ENCODE assay signal across 8 cellular contexts in genomic region chrX:103586659-103587058, GRCh38. TPM values are rescaled to one million over a fixed set of nuclear protein-coding genes. Genes with fewer than 3 reads are reported as not detected.
A peak's percentile ranks its signal among the peaks of the same experiment; 100 is the strongest.
DNase-seq lines count a peak whose midpoint lies in the region; ATAC-seq and TF ChIP-seq lines count a peak whose summit lies in the region.

No MANE protein-coding gene starts in this region.

- H3K27me3 Mint-ChIP-seq in neural crest cell (ENCODE audit: low read depth) = peaks cover 2% of the 10 kb centered on the region

- no peak overlapping the region for H3K27ac Mint-ChIP-seq in neural crest cell (ENCODE audit: unreplicated experiment)

- no peak for TF ChIP-seq CTCF in AG04450 (IDR thresholded peaks at IDR 0.05; ENCODE audit: low read depth, low read length)
- TF ChIP-seq CTCF in neural crest cell (conservative IDR thresholded peaks at IDR 0.05) = no peak

- CTCF ChIA-PET in AG04450 (lab: Charles Lee) = no interaction called here

- H3K9me3 Mint-ChIP-seq in neural crest cell = peaks cover 7% of the 10 kb centered on the region

- no peak for ATAC-seq in GM19351 (IDR thresholded peaks at IDR 0.05; ENCODE audit: unreplicated experiment)

- H3K4me1 Mint-ChIP-seq in neural crest cell = peaks cover 14% of the 10 kb centered on the region

- H3K27me3 ChIP-seq in AG04450 (ENCODE audit: control insufficient read depth, insufficient read depth, low read length) (no peaks in the 10 kb centered on the region), Karpas-422 (ENCODE audit: low read length) (no peaks in the 10 kb centered on the region), duodenal mucosa (ENCODE audit: control insufficient read depth in 1 of 2, insufficient read depth in 2 of 2, low read length in 2 of 2) (no peaks in the 10 kb centered on the region)

- H3K9me2 ChIP-seq in Karpas-422 (replicated peaks; ENCODE audit: insufficient read depth, low read length) = no peaks in the 10 kb centered on the region

- H3K4me3 ChIP-seq in AG04450 (ENCODE audit: low read depth, low read length) (peak overlapping the region; percentile 79), Karpas-422 (ENCODE audit: low read length) (peak overlapping the region; percentile 78; the same call in 1 of the 2 replicates), duodenal mucosa (ENCODE audit: low read depth in 1 of 2, low read length in 2 of 2) (peak overlapping the region; percentile 69 to 93)

- H4K20me1 ChIP-seq in Karpas-422 (ENCODE audit: insufficient read depth, low read depth, low read length) = no peaks in the 10 kb centered on the region

- H3K36me3 ChIP-seq in Karpas-422 (ENCODE audit: insufficient read depth, low read length) (no peaks in the 10 kb centered on the region; the same call in 1 of the 2 replicates), duodenal mucosa (ENCODE audit: control insufficient read depth in 1 of 2, insufficient read depth in 2 of 2, low read length in 2 of 2) (no peaks in the 10 kb centered on the region)

- H3K27ac ChIP-seq in AG04450 (ENCODE audit: low read depth, low read length) (no peak overlapping the region), Karpas-422 (ENCODE audit: low read length) (no peak overlapping the region), duodenal mucosa (ENCODE audit: low read depth, low read length) (no peak overlapping the region)

- H3K4me1 ChIP-seq in Karpas-422 (ENCODE audit: low read length) = peaks cover 12% of the 10 kb centered on the region
- H3K4me1 ChIP-seq in duodenal mucosa (ENCODE audit: control insufficient read depth in 1 of 2, insufficient read depth in 2 of 2, low read length in 2 of 2) = peaks cover 0 to 3% of the 10 kb centered on the region in 2 donors

- peaks cover 11% of the 10 kb centered on the region for H3K79me2 ChIP-seq in Karpas-422 (ENCODE audit: low read length)

- no peak for DNase-seq in AG04450 (ENCODE audit: low read depth, low spot score)
- no peak for DNase-seq in Karpas-422
- no peak for DNase-seq in neural crest cell (ENCODE audit: low read depth, low spot score)
- no peak for DNase-seq in SW 1271 (lab: John Stamatoyannopoulos, UW)
- no peak for DNase-seq in NCI-H1436 treated with DMSO at 0.1 percent for 48 hours (lab: John Stamatoyannopoulos, UW)
- no peak for DNase-seq in epidermal melanocyte (ENCODE audit: insufficient read length, low spot score)

- H3K9ac ChIP-seq in Karpas-422 (ENCODE audit: low read length) (peak overlapping the region; percentile 79; the same call in 1 of the 2 replicates), duodenal mucosa (ENCODE audit: low read depth in 1 of 2, low read length in 2 of 2) (peak overlapping the region in 1 of 2 donors; percentile 84)

- peak overlapping the region; percentile 93 for H3K4me3 Mint-ChIP-seq in neural crest cell

- H3K4me2 ChIP-seq in Karpas-422 (ENCODE audit: low read depth, low read length, poor library complexity, severe bottlenecking) = peak overlapping the region; percentile 77

- no peak overlapping the region for H2AFZ ChIP-seq in Karpas-422 (ENCODE audit: low read length)

- peaks cover 6% of the 10 kb centered on the region for H3K36me3 Mint-ChIP-seq in neural crest cell (ENCODE audit: low read depth)

- POLR2A ChIA-PET in AG04450 (lab: Yijun Ruan, JAX) = no interaction called here

- H3K9me3 ChIP-seq in AG04450 (ENCODE audit: control insufficient read depth, insufficient read depth, low read length) = no peaks in the 10 kb centered on the region
- no peaks in the 10 kb centered on the region for H3K9me3 ChIP-seq in Karpas-422 (ENCODE audit: low read length)
- H3K9me3 ChIP-seq in duodenal mucosa (ENCODE audit: control insufficient read depth in 1 of 2, low read length in 2 of 2) = no peaks in the 10 kb centered on the region

RNA-seq across cellular contexts. Expression of gene TCEAL4, which starts 1.3 kb away (rescaled TPM):
- 36.2 and 43.9 TPM in 2 replicates for polyA plus RNA-seq in AG04450 (2011; rRNA removed)
- polyA minus RNA-seq in AG04450 (2011; rRNA and poly(A)+ RNA removed) = 8.1 and 11.3 TPM in 2 replicates
- total RNA-seq in Karpas-422 (2014; rRNA removed; shearing (Covaris generic); ENCODE audit: low replicate concordance) = 19.8 and 35.4 TPM in 2 replicates
- 46.5 and 51.7 TPM in 2 replicates for total RNA-seq in neural crest cell

RNA-seq across cellular contexts. Expression of gene TCEAL3, which starts 21.1 kb away (rescaled TPM):
- 23.0 and 28.1 TPM in 2 replicates for polyA plus RNA-seq in AG04450 (2011; rRNA removed)
- 5.6 and 8.7 TPM in 2 replicates for polyA minus RNA-seq in AG04450 (2011; rRNA and poly(A)+ RNA removed)
- total RNA-seq in Karpas-422 (2014; rRNA removed; shearing (Covaris generic); ENCODE audit: low replicate concordance) = 1.8 and 6.9 TPM in 2 replicates
- total RNA-seq in neural crest cell = 10.0 and 11.1 TPM in 2 replicates

RNA-seq across cellular contexts. Expression of gene TCEAL1, which starts 42.1 kb away (rescaled TPM):
- 19.2 and 24.9 TPM in 2 replicates for polyA plus RNA-seq in AG04450 (2011; rRNA removed)
- polyA minus RNA-seq in AG04450 (2011; rRNA and poly(A)+ RNA removed) = 3.1 and 4.0 TPM in 2 replicates
- 22.1 and 34.2 TPM in 2 replicates for total RNA-seq in Karpas-422 (2014; rRNA removed; shearing (Covaris generic); ENCODE audit: low replicate concordance)
- 12.2 and 13.0 TPM in 2 replicates for total RNA-seq in neural crest cell
